1 cellular context compared by ENCODE assay signal in the genomic region with DNA sequence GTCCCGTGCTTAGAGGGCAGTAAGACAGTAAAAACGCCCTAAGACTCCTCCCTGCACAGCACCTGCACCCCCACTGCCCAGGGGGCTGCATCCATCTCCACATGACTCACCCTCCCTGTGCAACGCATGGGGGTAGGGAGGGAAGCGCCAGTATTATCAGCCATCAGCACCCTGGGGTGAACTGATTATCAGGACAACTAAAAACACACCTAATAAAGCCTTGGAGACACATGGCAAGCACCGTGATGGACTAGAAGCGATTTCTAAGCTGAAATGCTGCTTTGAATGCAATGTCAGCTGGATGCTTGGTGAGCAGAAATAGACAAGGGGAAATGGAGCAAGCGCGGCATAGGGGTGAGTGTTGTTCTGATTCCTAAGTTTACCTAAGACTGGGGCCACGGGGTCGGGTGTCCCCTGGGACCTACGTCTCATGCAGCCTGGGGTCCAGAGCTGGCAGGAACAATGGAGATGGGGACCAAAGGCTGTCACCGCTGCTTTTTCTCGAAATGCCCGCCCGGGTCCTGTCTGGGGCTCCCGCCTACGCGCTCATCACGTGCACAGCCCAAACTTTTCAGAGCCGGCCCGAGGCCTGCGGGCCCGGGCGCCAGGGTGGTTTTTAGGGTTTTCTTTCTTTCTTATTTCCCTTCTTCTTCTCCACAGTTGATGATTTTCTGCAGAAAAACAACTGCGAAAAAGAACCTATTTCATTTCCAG.
TF ChIP-seq lines count a peak whose summit lies in the region.

No MANE protein-coding gene starts in this region.

TF ChIP-seq in GM12878, 131 proteins besides CTCF, POLR2A, EP300 and RAD21 (continued from another document):
- TF ChIP-seq, protein P1, sequence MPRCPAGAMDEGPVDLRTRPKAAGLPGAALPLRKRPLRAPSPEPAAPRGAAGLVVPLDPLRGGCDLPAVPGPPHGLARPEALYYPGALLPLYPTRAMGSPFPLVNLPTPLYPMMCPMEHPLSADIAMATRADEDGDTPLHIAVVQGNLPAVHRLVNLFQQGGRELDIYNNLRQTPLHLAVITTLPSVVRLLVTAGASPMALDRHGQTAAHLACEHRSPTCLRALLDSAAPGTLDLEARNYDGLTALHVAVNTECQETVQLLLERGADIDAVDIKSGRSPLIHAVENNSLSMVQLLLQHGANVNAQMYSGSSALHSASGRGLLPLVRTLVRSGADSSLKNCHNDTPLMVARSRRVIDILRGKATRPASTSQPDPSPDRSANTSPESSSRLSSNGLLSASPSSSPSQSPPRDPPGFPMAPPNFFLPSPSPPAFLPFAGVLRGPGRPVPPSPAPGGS (IDR thresholded peaks at IDR 0.05; ENCODE audit: borderline replicate concordance, insufficient read depth, low read depth, low read length, poor library complexity, severe bottlenecking) = no peak
- TF ChIP-seq, protein P2, sequence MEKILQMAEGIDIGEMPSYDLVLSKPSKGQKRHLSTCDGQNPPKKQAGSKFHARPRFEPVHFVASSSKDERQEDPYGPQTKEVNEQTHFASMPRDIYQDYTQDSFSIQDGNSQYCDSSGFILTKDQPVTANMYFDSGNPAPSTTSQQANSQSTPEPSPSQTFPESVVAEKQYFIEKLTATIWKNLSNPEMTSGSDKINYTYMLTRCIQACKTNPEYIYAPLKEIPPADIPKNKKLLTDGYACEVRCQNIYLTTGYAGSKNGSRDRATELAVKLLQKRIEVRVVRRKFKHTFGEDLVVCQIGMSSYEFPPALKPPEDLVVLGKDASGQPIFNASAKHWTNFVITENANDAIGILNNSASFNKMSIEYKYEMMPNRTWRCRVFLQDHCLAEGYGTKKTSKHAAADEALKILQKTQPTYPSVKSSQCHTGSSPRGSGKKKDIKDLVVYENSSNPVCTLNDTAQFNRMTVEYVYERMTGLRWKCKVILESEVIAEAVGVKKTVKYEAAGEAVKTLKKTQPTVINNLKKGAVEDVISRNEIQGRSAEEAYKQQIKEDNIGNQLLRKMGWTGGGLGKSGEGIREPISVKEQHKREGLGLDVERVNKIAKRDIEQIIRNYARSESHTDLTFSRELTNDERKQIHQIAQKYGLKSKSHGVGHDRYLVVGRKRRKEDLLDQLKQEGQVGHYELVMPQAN (conservative IDR thresholded peaks at IDR 0.05) = peak; percentile 87
- TF ChIP-seq, protein P3, sequence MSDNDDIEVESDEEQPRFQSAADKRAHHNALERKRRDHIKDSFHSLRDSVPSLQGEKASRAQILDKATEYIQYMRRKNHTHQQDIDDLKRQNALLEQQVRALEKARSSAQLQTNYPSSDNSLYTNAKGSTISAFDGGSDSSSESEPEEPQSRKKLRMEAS (IDR thresholded peaks at IDR 0.05; ENCODE audit: low read depth, low read length) = no peak; the same call in none of the 2 replicates
- peak; percentile 74; the same call in 1 of the 2 replicates for TF ChIP-seq NBN (IDR thresholded peaks at IDR 0.05)
- TF ChIP-seq YBX1 (IDR thresholded peaks at IDR 0.05) = no peak
- peak; percentile 50 for TF ChIP-seq MXI1 (IDR thresholded peaks at IDR 0.05; ENCODE audit: low read depth, low read length)
- TF ChIP-seq RB1 (IDR thresholded peaks at IDR 0.05; ENCODE audit: borderline replicate concordance) = 0 out of 2 replicates have a peak, but pooled peaks have one; percentile 11
- peak; percentile 89 for TF ChIP-seq NR2F1 (conservative IDR thresholded peaks at IDR 0.05)
- TF ChIP-seq, protein P4, sequence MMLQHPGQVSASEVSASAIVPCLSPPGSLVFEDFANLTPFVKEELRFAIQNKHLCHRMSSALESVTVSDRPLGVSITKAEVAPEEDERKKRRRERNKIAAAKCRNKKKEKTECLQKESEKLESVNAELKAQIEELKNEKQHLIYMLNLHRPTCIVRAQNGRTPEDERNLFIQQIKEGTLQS (IDR thresholded peaks at IDR 0.05; ENCODE audit: borderline replicate concordance, extremely low read depth, low read depth, low read length) = no peak; the same call in 1 of the 2 replicates
- no peak for TF ChIP-seq TCF3 (IDR thresholded peaks at IDR 0.05; ENCODE audit: borderline replicate concordance, insufficient read depth, low read depth, low read length)
- TF ChIP-seq SMC3 (IDR thresholded peaks at IDR 0.05; ENCODE audit: borderline replicate concordance, low read length) = peak; percentile 8; the same call in 1 of the 2 replicates
- TF ChIP-seq FOXK2 (IDR thresholded peaks at IDR 0.05) = no peak
- peak; percentile 59 for TF ChIP-seq KLF5 (IDR thresholded peaks at IDR 0.05; ENCODE audit: partially characterized antibody)
TF ChIP-seq in GM12878: peak in this region for 32.
